Comparison of ENCODE assay signal across 5 cellular contexts in the genomic region with DNA sequence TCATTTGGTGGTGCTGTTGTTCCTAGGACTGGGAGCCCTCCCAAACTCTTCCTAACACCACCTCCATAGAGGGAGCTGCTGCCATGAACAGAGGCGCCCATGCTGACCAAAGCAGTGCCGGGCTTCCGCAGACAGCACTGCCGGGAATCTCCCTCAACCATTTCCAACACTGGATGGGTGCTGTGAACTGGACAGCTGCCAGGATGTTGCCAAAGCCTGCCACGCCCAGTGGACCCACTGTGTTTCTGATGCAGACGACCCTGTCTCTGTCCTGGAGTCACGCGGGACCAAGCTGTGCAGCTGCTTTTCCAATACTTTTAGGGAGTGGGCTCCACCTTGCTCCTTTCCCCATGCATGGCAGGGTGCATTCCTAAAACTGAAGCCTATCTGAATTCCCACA.
"Had no signal": no experiment of that assay in that cellular context is flagged by ENCODE, and none has a peak within 500 bp of the region (broad histone marks: within the 10 kb centered on the region; RNA-seq: fewer than 3 reads in every experiment).

No MANE protein-coding gene starts in this region.

- H3K4me3 ChIP-seq: GM23338, HAP-1 had no signal

- H3K9me3 Mint-ChIP-seq: GM23338, HFFc6 had no signal

- H3K36me3 Mint-ChIP-seq: IgD-negative memory B cell had no signal

- H3K27ac ChIP-seq: HL-60 had no signal

- H3K36me3 ChIP-seq: HAP-1 had no signal

- H3K9me3 ChIP-seq: HAP-1 had no signal

- DNase-seq: HFFc6 had no signal

- H3K4me1 ChIP-seq: HAP-1 had no signal

- H3K4me3 Mint-ChIP-seq: GM23338, HFFc6, IgD-negative memory B cell had no signal

- H3K4me1 Mint-ChIP-seq: IgD-negative memory B cell had no signal

- H3K4me2 ChIP-seq: GM23338 had no signal

- H3K27ac Mint-ChIP-seq: GM23338, HFFc6, IgD-negative memory B cell had no signal

- H2AFZ ChIP-seq: GM23338 had no signal
